ENCODE assay signal across 1 cellular context in the genomic region with DNA sequence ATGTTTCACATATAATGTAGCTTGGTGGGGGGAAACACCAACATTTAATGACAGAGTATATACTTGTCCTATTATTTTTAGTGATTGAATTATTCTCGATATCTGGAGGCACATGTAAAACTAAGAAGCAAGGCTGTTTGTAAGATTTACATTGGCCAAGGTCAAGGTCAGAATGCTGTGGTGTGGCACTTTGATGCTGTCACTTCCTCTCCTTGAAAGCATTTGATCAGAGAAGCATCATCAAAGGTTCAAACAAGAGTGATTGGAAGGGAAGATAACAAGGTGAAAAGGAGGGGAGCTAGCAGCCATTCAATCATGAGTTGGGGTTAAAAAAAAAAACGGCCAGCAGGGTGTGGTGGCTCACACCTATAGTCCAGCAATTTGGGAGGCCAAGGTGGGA.
TF ChIP-seq lines count a peak whose summit lies in the region.

No MANE protein-coding gene starts in this region.

TF ChIP-seq in HepG2, 621 proteins besides CTCF, POLR2A, EP300 and RAD21:
- TF ChIP-seq, protein P1, sequence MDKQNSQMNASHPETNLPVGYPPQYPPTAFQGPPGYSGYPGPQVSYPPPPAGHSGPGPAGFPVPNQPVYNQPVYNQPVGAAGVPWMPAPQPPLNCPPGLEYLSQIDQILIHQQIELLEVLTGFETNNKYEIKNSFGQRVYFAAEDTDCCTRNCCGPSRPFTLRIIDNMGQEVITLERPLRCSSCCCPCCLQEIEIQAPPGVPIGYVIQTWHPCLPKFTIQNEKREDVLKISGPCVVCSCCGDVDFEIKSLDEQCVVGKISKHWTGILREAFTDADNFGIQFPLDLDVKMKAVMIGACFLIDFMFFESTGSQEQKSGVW (CRISPR knock-in tag; IDR thresholded peaks at IDR 0.05; ENCODE audit: borderline replicate concordance), result no peak
- TF ChIP-seq ZNF7 (CRISPR knock-in tag; IDR thresholded peaks at IDR 0.05), result 0 out of 2 replicates have a peak, but pooled peaks have one; percentile 13
- TF ChIP-seq POLR2AphosphoS5 (IDR thresholded peaks at IDR 0.05; ENCODE audit: low read depth, low read length), result no peak
- TF ChIP-seq FOSL1 (CRISPR knock-in tag; IDR thresholded peaks at IDR 0.05; ENCODE audit: borderline replicate concordance), result no peak
- TF ChIP-seq AGO2 (optimal IDR thresholded peaks at IDR 0.05; ENCODE audit: low read depth, low read length), result no peak
- TF ChIP-seq, protein P2, sequence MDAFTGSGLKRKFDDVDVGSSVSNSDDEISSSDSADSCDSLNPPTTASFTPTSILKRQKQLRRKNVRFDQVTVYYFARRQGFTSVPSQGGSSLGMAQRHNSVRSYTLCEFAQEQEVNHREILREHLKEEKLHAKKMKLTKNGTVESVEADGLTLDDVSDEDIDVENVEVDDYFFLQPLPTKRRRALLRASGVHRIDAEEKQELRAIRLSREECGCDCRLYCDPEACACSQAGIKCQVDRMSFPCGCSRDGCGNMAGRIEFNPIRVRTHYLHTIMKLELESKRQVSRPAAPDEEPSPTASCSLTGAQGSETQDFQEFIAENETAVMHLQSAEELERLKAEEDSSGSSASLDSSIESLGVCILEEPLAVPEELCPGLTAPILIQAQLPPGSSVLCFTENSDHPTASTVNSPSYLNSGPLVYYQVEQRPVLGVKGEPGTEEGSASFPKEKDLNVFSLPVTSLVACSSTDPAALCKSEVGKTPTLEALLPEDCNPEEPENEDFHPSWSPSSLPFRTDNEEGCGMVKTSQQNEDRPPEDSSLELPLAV (CRISPR knock-in tag; conservative IDR thresholded peaks at IDR 0.05; ENCODE audit: low read depth), result no peak
- no peak for TF ChIP-seq SIX4 (CRISPR knock-in tag; IDR thresholded peaks at IDR 0.05)
- peak; percentile 72 for TF ChIP-seq TCF7 (IDR thresholded peaks at IDR 0.05; ENCODE audit: low read depth)
- TF ChIP-seq NR2F6 (IDR thresholded peaks at IDR 0.05), result no peak
- 0 out of 2 replicates have a peak, but pooled peaks have one; percentile 21 for TF ChIP-seq NR2F6 (CRISPR knock-in tag; IDR thresholded peaks at IDR 0.05)
- TF ChIP-seq PCBP1 (IDR thresholded peaks at IDR 0.05; ENCODE audit: borderline replicate concordance, low read depth, low read length), result no peak
- no peak for TF ChIP-seq NCOA1 (CRISPR knock-in tag; IDR thresholded peaks at IDR 0.05)
- TF ChIP-seq ETV5 (CRISPR knock-in tag; IDR thresholded peaks at IDR 0.05; ENCODE audit: borderline replicate concordance), result peak; percentile 49; the same call in 1 of the 2 replicates
- TF ChIP-seq, protein P3, sequence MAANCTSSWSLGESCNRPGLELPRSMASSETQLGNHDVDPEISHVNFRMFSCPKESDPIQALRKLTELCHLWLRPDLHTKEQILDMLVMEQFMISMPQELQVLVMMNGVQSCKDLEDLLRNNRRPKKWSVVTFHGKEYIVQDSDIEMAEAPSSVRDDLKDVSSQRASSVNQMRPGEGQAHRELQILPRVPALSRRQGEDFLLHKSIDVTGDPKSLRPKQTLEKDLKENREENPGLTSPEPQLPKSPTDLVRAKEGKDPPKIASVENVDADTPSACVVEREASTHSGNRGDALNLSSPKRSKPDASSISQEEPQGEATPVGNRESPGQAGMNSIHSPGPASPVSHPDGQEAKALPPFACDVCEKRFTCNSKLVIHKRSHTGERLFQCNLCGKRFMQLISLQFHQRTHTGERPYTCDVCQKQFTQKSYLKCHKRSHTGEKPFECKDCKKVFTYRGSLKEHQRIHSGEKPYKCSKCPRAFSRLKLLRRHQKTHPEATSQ (CRISPR knock-in tag; IDR thresholded peaks at IDR 0.05; ENCODE audit: borderline replicate concordance), result no peak
- TF ChIP-seq MLLT10 (CRISPR knock-in tag; IDR thresholded peaks at IDR 0.05), result no peak
- no peak for TF ChIP-seq CENPT (CRISPR knock-in tag; IDR thresholded peaks at IDR 0.05; ENCODE audit: low read depth)
- TF ChIP-seq, protein P4, sequence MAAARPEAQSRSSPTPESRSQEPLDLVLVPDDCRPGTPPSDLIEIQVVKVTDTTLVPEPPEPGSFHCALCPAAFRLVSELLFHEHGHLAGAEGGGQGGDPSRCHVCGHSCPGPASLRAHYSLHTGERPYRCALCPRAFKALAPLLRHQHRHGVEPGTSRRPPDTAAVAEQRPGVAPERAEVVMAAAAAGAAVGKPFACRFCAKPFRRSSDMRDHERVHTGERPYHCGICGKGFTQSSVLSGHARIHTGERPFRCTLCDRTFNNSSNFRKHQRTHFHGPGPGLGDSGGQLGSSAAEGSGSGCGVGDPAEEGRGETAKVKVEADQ (CRISPR knock-in tag; IDR thresholded peaks at IDR 0.05; ENCODE audit: borderline replicate concordance), result no peak
- no peak for TF ChIP-seq ASH2L (IDR thresholded peaks at IDR 0.05; ENCODE audit: insufficient read length, low read depth, low read length)
- TF ChIP-seq HES4 (CRISPR knock-in tag; IDR thresholded peaks at IDR 0.05; ENCODE audit: borderline replicate concordance), result no peak
- no peak for TF ChIP-seq CEBPG (CRISPR knock-in tag; IDR thresholded peaks at IDR 0.05)
- peak; percentile 14; the same call in 1 of the 2 replicates for TF ChIP-seq NCOA2 (CRISPR knock-in tag; IDR thresholded peaks at IDR 0.05)
- TF ChIP-seq RFX3 (CRISPR knock-in tag; IDR thresholded peaks at IDR 0.05), result no peak
- TF ChIP-seq HMG20B (CRISPR knock-in tag; conservative IDR thresholded peaks at IDR 0.05), result no peak
- no peak for TF ChIP-seq ZKSCAN8 (CRISPR knock-in tag; IDR thresholded peaks at IDR 0.05; ENCODE audit: borderline replicate concordance)
- TF ChIP-seq NFYC (CRISPR knock-in tag; IDR thresholded peaks at IDR 0.05), result no peak
- TF ChIP-seq BORCS8-MEF2B (CRISPR knock-in tag; IDR thresholded peaks at IDR 0.05), result no peak
- TF ChIP-seq, protein P5, sequence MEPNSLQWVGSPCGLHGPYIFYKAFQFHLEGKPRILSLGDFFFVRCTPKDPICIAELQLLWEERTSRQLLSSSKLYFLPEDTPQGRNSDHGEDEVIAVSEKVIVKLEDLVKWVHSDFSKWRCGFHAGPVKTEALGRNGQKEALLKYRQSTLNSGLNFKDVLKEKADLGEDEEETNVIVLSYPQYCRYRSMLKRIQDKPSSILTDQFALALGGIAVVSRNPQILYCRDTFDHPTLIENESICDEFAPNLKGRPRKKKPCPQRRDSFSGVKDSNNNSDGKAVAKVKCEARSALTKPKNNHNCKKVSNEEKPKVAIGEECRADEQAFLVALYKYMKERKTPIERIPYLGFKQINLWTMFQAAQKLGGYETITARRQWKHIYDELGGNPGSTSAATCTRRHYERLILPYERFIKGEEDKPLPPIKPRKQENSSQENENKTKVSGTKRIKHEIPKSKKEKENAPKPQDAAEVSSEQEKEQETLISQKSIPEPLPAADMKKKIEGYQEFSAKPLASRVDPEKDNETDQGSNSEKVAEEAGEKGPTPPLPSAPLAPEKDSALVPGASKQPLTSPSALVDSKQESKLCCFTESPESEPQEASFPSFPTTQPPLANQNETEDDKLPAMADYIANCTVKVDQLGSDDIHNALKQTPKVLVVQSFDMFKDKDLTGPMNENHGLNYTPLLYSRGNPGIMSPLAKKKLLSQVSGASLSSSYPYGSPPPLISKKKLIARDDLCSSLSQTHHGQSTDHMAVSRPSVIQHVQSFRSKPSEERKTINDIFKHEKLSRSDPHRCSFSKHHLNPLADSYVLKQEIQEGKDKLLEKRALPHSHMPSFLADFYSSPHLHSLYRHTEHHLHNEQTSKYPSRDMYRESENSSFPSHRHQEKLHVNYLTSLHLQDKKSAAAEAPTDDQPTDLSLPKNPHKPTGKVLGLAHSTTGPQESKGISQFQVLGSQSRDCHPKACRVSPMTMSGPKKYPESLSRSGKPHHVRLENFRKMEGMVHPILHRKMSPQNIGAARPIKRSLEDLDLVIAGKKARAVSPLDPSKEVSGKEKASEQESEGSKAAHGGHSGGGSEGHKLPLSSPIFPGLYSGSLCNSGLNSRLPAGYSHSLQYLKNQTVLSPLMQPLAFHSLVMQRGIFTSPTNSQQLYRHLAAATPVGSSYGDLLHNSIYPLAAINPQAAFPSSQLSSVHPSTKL (CRISPR knock-in tag; IDR thresholded peaks at IDR 0.05), result 0 out of 2 replicates have a peak, but pooled peaks have one; percentile 24
- TF ChIP-seq RARA (CRISPR knock-in tag; IDR thresholded peaks at IDR 0.05), result peak; percentile 43; the same call in 1 of the 2 replicates
- TF ChIP-seq, protein P6, sequence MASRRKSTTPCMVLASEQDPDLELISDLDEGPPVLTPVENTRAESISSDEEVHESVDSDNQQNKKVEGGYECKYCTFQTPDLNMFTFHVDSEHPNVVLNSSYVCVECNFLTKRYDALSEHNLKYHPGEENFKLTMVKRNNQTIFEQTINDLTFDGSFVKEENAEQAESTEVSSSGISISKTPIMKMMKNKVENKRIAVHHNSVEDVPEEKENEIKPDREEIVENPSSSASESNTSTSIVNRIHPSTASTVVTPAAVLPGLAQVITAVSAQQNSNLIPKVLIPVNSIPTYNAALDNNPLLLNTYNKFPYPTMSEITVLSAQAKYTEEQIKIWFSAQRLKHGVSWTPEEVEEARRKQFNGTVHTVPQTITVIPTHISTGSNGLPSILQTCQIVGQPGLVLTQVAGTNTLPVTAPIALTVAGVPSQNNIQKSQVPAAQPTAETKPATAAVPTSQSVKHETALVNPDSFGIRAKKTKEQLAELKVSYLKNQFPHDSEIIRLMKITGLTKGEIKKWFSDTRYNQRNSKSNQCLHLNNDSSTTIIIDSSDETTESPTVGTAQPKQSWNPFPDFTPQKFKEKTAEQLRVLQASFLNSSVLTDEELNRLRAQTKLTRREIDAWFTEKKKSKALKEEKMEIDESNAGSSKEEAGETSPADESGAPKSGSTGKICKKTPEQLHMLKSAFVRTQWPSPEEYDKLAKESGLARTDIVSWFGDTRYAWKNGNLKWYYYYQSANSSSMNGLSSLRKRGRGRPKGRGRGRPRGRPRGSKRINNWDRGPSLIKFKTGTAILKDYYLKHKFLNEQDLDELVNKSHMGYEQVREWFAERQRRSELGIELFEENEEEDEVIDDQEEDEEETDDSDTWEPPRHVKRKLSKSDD (CRISPR knock-in tag; IDR thresholded peaks at IDR 0.05; ENCODE audit: low read depth), result no peak
- TF ChIP-seq, protein P7, sequence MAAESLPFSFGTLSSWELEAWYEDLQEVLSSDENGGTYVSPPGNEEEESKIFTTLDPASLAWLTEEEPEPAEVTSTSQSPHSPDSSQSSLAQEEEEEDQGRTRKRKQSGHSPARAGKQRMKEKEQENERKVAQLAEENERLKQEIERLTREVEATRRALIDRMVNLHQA (CRISPR knock-in tag; IDR thresholded peaks at IDR 0.05), result no peak
- TF ChIP-seq ARID2 (CRISPR knock-in tag; IDR thresholded peaks at IDR 0.05; ENCODE audit: borderline replicate concordance), result no peak
- TF ChIP-seq, protein P8, sequence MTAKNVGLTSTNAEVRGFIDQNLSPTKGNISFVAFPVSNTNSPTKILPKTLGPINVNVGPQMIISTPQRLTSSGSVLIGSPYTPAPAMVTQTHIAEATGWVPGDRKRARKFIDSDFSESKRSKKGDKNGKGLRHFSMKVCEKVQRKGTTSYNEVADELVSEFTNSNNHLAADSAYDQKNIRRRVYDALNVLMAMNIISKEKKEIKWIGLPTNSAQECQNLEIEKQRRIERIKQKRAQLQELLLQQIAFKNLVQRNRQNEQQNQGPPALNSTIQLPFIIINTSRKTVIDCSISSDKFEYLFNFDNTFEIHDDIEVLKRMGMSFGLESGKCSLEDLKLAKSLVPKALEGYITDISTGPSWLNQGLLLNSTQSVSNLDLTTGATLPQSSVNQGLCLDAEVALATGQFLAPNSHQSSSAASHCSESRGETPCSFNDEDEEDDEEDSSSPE (CRISPR knock-in tag; IDR thresholded peaks at IDR 0.05), result no peak
- no peak for TF ChIP-seq ZBTB38 (CRISPR knock-in tag; IDR thresholded peaks at IDR 0.05)
- no peak for TF ChIP-seq SMAD3 (CRISPR knock-in tag; IDR thresholded peaks at IDR 0.05)
